ENCODE assay signal across 9 cellular contexts in the genomic region with DNA sequence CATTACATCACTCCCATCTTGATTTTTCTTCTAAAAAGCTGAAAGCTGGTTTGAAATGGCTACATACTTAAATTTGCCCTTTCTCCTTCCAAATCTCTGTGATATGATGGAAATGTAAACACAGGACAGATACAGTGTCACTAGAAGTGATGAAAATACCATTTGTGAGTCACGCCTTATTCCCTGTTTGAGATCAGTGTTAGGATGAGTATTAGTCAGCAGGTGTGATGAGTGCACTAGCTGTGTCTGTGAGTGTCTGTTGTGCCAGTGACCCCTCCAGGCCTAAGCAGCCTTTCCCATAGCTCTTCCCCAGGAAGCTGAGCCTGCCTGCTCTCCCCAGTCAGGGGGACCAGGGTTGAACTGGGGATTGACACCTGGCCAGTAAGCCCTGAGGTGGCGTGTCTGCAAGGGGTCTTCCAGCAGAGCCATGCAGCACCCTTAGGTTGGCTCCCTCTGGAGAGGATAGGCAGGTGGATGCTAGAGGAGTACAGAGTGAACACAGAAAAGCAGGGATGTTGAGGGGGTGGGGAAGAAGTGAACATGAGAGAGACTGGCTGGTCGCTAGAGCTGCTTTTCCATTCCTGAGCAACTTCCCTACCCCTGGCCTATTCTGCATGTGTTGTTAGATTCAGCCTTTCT.
DNase-seq lines count a peak whose midpoint lies in the region; ATAC-seq and TF ChIP-seq lines count a peak whose summit lies in the region.
"Had no signal": no experiment of that assay in that cellular context is flagged by ENCODE, and none has a peak within 500 bp of the region (broad histone marks: within the 10 kb centered on the region; RNA-seq: fewer than 3 reads in every experiment).

No MANE protein-coding gene starts in this region.

- in situ Hi-C loops in Panc1 (cut with HindIII; ENCODE audit: low pct_unique_long_range_greater_than_20kb, low sequenced_read_pairs), result no loop called here
- in situ Hi-C loops in KBM-7 (cut with MboI; ENCODE audit: low pct_unique_long_range_greater_than_20kb, low sequenced_read_pairs), result no loop called here

- H3K27ac ChIP-seq in Panc1 (ENCODE audit: low read length), result no peak overlapping the region

- no TSS peak for BruUV-seq in Panc1 (replicated peaks; lab: Mats Ljungman, UMichigan)

- H3K4me1 ChIP-seq in Panc1 (ENCODE audit: control insufficient read depth, insufficient read depth, low read length), result no peaks in the 10 kb centered on the region

- no peak for TF ChIP-seq CTCF in Panc1 (IDR thresholded peaks at IDR 0.05)

- DNase-seq in Panc1 (ENCODE audit: low read depth, low spot score), result peak; percentile 20
- DNase-seq in kidney tubule cell (ENCODE audit: low spot score), result peak; percentile 75
- no peak for DNase-seq in NOMO-1 treated with dmso at 0.1 percent for 144 hours (lab: John Stamatoyannopoulos, UW; ENCODE audit: unreplicated experiment)
- DNase-seq in KBM-7, result no peak
- DNase-seq: NCI-H1417 treated with DMSO at 0.1 percent for 48 hours, SHP77 treated with DMSO at 0.1 percent for 48 hours had no signal

- ATAC-seq in GM18861 (IDR thresholded peaks at IDR 0.05; ENCODE audit: unreplicated experiment) (peak; percentile 49), GM21717 (IDR thresholded peaks at IDR 0.05; ENCODE audit: unreplicated experiment) (peak; percentile 88), Panc1 (no peak; the same call in 1 of the 2 replicates), GM19455 (IDR thresholded peaks at IDR 0.05; ENCODE audit: unreplicated experiment) (no peak)

- no peak overlapping the region for H3K4me3 ChIP-seq in Panc1 (ENCODE audit: low read depth in 2 of 2, low read length in 2 of 2)

- intact Hi-C loops in Panc1 (cut with micrococcal nuclease; ENCODE audit: unreplicated experiment), result no loop called here

- CTCF ChIA-PET in Panc1 (lab: Charles Lee), result no interaction called here

- H3K9me3 ChIP-seq in Panc1 (ENCODE audit: control insufficient read depth, insufficient read depth, low read depth, low read length), result no peaks in the 10 kb centered on the region

- H3K36me3 ChIP-seq in Panc1 (ENCODE audit: control insufficient read depth, insufficient read depth, low read length), result no peaks in the 10 kb centered on the region

- POLR2A ChIA-PET in Panc1 (lab: Charles Lee), result no interaction called here

- H3K27me3 ChIP-seq in Panc1 (ENCODE audit: control insufficient read depth, insufficient read depth, low read length), result no peaks in the 10 kb centered on the region

Comparison
In these comparisons a context has a peak if more than half of its experiments do, and no peak if none do; other contexts are left out.
1. ATAC-seq: peak in GM18861 (single experiment) and GM21717 (single experiment); none in Panc1 (single experiment) and GM19455 (single experiment).
2. DNase-seq: peak in Panc1 (single experiment) and kidney tubule cell (single experiment); none in NOMO-1 treated with dmso at 0.1 percent for 144 hours (single experiment) and KBM-7 (single experiment).